Comparison of ENCODE assay signal across 8 cellular contexts in the genomic region with DNA sequence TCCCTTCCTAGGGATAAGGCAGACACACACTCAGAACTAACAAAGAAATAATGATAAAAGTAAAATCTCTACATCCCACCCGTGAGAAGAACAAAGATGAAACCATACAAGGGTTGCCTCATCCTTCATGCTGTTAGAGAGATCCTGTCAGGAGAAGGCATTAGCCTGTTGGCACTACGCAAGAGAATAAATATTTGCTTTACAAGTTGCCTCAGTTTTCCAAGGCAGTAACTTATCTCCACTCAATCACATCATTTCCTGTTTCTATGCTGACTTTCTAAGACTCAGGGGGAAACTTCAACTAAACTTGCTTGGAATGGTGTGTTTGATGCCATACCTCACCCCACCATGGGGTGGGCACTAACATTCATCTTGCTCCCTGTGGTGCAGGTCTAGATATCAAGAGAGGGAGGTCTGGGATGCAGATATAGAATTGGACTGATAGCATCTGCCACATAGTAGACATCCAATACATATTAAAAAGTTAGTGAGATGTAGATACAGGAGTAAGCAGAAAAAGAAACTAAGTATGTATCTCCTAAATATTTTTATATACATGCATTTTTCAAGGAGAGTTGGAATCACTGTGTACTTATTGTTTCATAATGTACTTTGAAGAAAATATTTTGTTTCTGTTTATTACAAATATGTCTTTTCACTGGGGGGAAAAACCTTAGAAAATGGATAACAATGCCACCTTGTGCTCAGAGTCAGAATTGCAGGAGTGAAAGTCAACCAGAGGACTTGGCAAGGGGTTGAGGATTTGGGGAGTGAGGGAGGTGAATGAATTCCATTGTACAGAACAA. TPM values are rescaled to one million over a fixed set of nuclear protein-coding genes. Genes with fewer than 3 reads are reported as not detected.
A peak's percentile ranks its signal among the peaks of the same experiment; 100 is the strongest.
DNase-seq lines count a peak whose midpoint lies in the region; ATAC-seq and TF ChIP-seq lines count a peak whose summit lies in the region.

No MANE protein-coding gene starts in this region.

- CTCF ChIA-PET in activated CD4-positive, alpha-beta T cell treated with anti-CD3 and anti-CD28 coated beads for 36 hours (lab: Charles Lee) = no interaction called here
- CTCF ChIA-PET in CD8-positive, alpha-beta memory T cell (lab: Charles Lee) = no interaction called here

- ATAC-seq in activated CD4-positive, alpha-beta T cell treated with anti-CD3 and anti-CD28 coated beads for 36 hours = no peak

- no peaks in the 10 kb centered on the region for H3K9me3 ChIP-seq in MG63
- H3K9me3 ChIP-seq in CD8-positive, alpha-beta memory T cell (ENCODE audit: low read length) = no peaks in the 10 kb centered on the region

- no peaks in the 10 kb centered on the region for H3K27me3 Mint-ChIP-seq in activated CD4-positive, alpha-beta T cell treated with anti-CD3 and anti-CD28 coated beads for 36 hours
- H3K27me3 Mint-ChIP-seq in chondrocyte (ENCODE audit: low read depth) = no peaks in the 10 kb centered on the region
- H3K27me3 Mint-ChIP-seq in CD8-positive, alpha-beta memory T cell = peaks cover 0 to 12% of the 10 kb centered on the region in 2 donors

- no peak overlapping the region for H3K4me3 ChIP-seq in MG63
- no peak overlapping the region for H3K4me3 ChIP-seq in CD8-positive, alpha-beta memory T cell (ENCODE audit: low read length)

- POLR2A ChIA-PET in activated CD4-positive, alpha-beta T cell treated with anti-CD3 and anti-CD28 coated beads for 36 hours (lab: Charles Lee) = no interaction called here
- POLR2A ChIA-PET in CD8-positive, alpha-beta memory T cell (lab: Charles Lee) = no interaction called here

- no peaks in the 10 kb centered on the region for H3K36me3 Mint-ChIP-seq in activated CD4-positive, alpha-beta T cell treated with anti-CD3 and anti-CD28 coated beads for 36 hours (ENCODE audit: low read depth)
- H3K36me3 Mint-ChIP-seq in chondrocyte (ENCODE audit: low read depth) = no peaks in the 10 kb centered on the region
- no peaks in the 10 kb centered on the region for H3K36me3 Mint-ChIP-seq in CD8-positive, alpha-beta memory T cell

- no peaks in the 10 kb centered on the region for H3K4me1 ChIP-seq in CD8-positive, alpha-beta memory T cell (ENCODE audit: insufficient read depth, low read length)

- H3K27me3 ChIP-seq in MG63 = no peaks in the 10 kb centered on the region
- H3K27me3 ChIP-seq in CD8-positive, alpha-beta memory T cell (ENCODE audit: insufficient read depth, low read length, poor library complexity, severe bottlenecking) = no peaks in the 10 kb centered on the region

- no peaks in the 10 kb centered on the region for H3K4me1 Mint-ChIP-seq in activated CD4-positive, alpha-beta T cell treated with anti-CD3 and anti-CD28 coated beads for 36 hours
- peaks cover 6% of the 10 kb centered on the region for H3K4me1 Mint-ChIP-seq in chondrocyte (ENCODE audit: low read depth)
- H3K4me1 Mint-ChIP-seq in CD8-positive, alpha-beta memory T cell = peaks cover 0 to 6% (median 4%) of the 10 kb centered on the region in 3 donors

- no peak overlapping the region for H3K27ac Mint-ChIP-seq in activated CD4-positive, alpha-beta T cell treated with anti-CD3 and anti-CD28 coated beads for 36 hours
- H3K27ac Mint-ChIP-seq in chondrocyte (ENCODE audit: unreplicated experiment) = peak overlapping the region; percentile 57
- peak overlapping the region in 1 of 8 donors; percentile 25 for H3K27ac Mint-ChIP-seq in CD8-positive, alpha-beta memory T cell

- intact Hi-C loops in activated CD4-positive, alpha-beta T cell treated with anti-CD3 and anti-CD28 coated beads for 36 hours (cut with DNase I, micrococcal nuclease) = loop anchor here in 1 of 2 experiments (1.0 kb wide), 1 partner anchor 206 kb away; no protein-coding TSS in a partner anchor

- H3K36me3 ChIP-seq in MG63 = no peaks in the 10 kb centered on the region
- no peaks in the 10 kb centered on the region for H3K36me3 ChIP-seq in CD8-positive, alpha-beta memory T cell (ENCODE audit: insufficient read depth, low read length)

- TF ChIP-seq CTCF in chondrocyte (IDR thresholded peaks at IDR 0.05) = peak; percentile 87

- no peaks in the 10 kb centered on the region for H3K9me3 Mint-ChIP-seq in activated CD4-positive, alpha-beta T cell treated with anti-CD3 and anti-CD28 coated beads for 36 hours (ENCODE audit: low read depth)
- H3K9me3 Mint-ChIP-seq in chondrocyte (ENCODE audit: low read depth) = no peaks in the 10 kb centered on the region
- peaks cover 0 to 2% (median 0%) of the 10 kb centered on the region in 5 donors for H3K9me3 Mint-ChIP-seq in CD8-positive, alpha-beta memory T cell

- peak; percentile 22 for DNase-seq in activated CD4-positive, alpha-beta T cell treated with anti-CD3 and anti-CD28 coated beads for 36 hours
- DNase-seq in activated CD4-positive, alpha-beta T cell treated with anti-CD3 and anti-CD28 coated beads for 1 hour = no peak
- DNase-seq in H4 (ENCODE audit: low spot score) (peak; percentile 4), NCI-H69 (lab: John Stamatoyannopoulos, UW) (peak; percentile 25), chondrocyte (ENCODE audit: low spot score) (no peak), midbrain (lab: John Stamatoyannopoulos, UW) (peak; percentile 56), MG63 (no peak)
- DNase-seq in CD8-positive, alpha-beta memory T cell = no peak

- H3K4me3 Mint-ChIP-seq in activated CD4-positive, alpha-beta T cell treated with anti-CD3 and anti-CD28 coated beads for 36 hours = no peak overlapping the region
- H3K4me3 Mint-ChIP-seq in chondrocyte (ENCODE audit: unreplicated experiment) = no peak overlapping the region
- no peak overlapping the region for H3K4me3 Mint-ChIP-seq in CD8-positive, alpha-beta memory T cell

- no peak overlapping the region for H3K27ac ChIP-seq in CD8-positive, alpha-beta memory T cell (ENCODE audit: low read depth, low read length)

RNA-seq across cellular contexts. Expression of a gene that starts 57.2 kb away (rescaled TPM):
- total RNA-seq in activated CD4-positive, alpha-beta T cell treated with anti-CD3 and anti-CD28 coated beads for 36 hours = 10 to 100 TPM in 1 of 2 experiments, 1 to 10 TPM in 1; 9.9 to 10.0 TPM
- 0.27 and 0.68 TPM in 2 replicates for total RNA-seq in H4 (2014; rRNA removed; shearing (Covaris generic))
- total RNA-seq in chondrocyte = 40.2 to 46.1 TPM (median 45.3 TPM) in 3 replicates
- not detected in 2 replicates for total RNA-seq in MG63 (2014; rRNA removed; shearing (Covaris generic); ENCODE audit: low replicate concordance)
- total RNA-seq in CD8-positive, alpha-beta memory T cell = 10 to 100 TPM; 11.5 to 12.6 TPM
- 60.6 TPM for polyA plus RNA-seq in CD8-positive, alpha-beta memory T cell

Comparison
In these comparisons a context has a peak if more than half of its experiments do, and no peak if none do; other contexts are left out.
1. DNase-seq: peak in activated CD4-positive, alpha-beta T cell treated with anti-CD3 and anti-CD28 coated beads for 36 hours (single experiment), H4 (single experiment), NCI-H69 (single experiment) and midbrain (single experiment); none in activated CD4-positive, alpha-beta T cell treated with anti-CD3 and anti-CD28 coated beads for 1 hour (single experiment), chondrocyte (single experiment), MG63 (single experiment) and CD8-positive, alpha-beta memory T cell (0 of 5).